22 cellular contexts compared by ENCODE assay signal in genomic region chr1:244082969-244083368, GRCh38. TPM values are rescaled to one million over a fixed set of nuclear protein-coding genes. Genes with fewer than 3 reads are reported as not detected.
A peak's percentile ranks its signal among the peaks of the same experiment; 100 is the strongest.
DNase-seq lines count a peak whose midpoint lies in the region; ATAC-seq, FAIRE-seq and TF ChIP-seq lines count a peak whose summit lies in the region.
"Had no signal": no experiment of that assay in that cellular context is flagged by ENCODE, and none has a peak within 500 bp of the region (broad histone marks: within the 10 kb centered on the region; RNA-seq: fewer than 3 reads in every experiment).

No MANE protein-coding gene starts in this region.

- intact Hi-C loops in esophagus muscularis mucosa (cut with DNase I), result no loop called here
- intact Hi-C loops in pancreas (cut with DNase I), result no loop called here

- POLR2A ChIA-PET in HEK293 (lab: Yijun Ruan, JAX) (no interaction called here), H1 (lab: Charles Lee; ENCODE audit: partially characterized antibody) (interaction anchor here (1.0 kb wide), 1 partner anchor 9 kb away, joined by 3 read pairs; no protein-coding TSS in a partner anchor)

- H3K23ac ChIP-seq in H1 (ENCODE audit: insufficient read length) (no peak overlapping the region), neuronal stem cell (ENCODE audit: low read depth, low read length, poor library complexity) (no peak overlapping the region)

- TF ChIP-seq POLR2A in H1 (IDR thresholded peaks at IDR 0.05; ENCODE audit: control extremely low read depth in 1 of 2, low read depth in 2 of 2, low read length in 2 of 2) (no peak), esophagus muscularis mucosa (IDR thresholded peaks at IDR 0.05; ENCODE audit: low read depth) (no peak)

- H3K18ac ChIP-seq in H1 (ENCODE audit: extremely low read depth, low read length) (no peak overlapping the region), neuronal stem cell (ENCODE audit: low read length) (no peak overlapping the region)

- H3K4me1 ChIP-seq in HEK293 (ENCODE audit: control insufficient read depth, insufficient read depth, low read length) (no peaks in the 10 kb centered on the region), H1 (replicated peaks in 1 of 4; ENCODE audit: control insufficient read depth in 3 of 4, insufficient read depth in 4 of 4, low read length in 3 of 4) (no peaks in the 10 kb centered on the region), esophagus muscularis mucosa (no peaks in the 10 kb centered on the region), neuronal stem cell (ENCODE audit: control insufficient read depth in 2 of 2, insufficient read depth in 1 of 2, low read depth in 1 of 2, low read length in 2 of 2) (peaks cover 0 to 4% of the 10 kb centered on the region in 2 donors), pancreas (no peaks in the 10 kb centered on the region)
- H3K4me1 ChIP-seq: A549, Caco-2 had no signal

- CTCF ChIA-PET in HEK293 (lab: Yijun Ruan, JAX), result no interaction called here
- CTCF ChIA-PET in H1 (lab: Charles Lee; ENCODE audit: partially characterized antibody), result no interaction called here

- H3K56ac ChIP-seq in H1 (replicated peaks; ENCODE audit: insufficient read length, low read depth, low read length), result no peak overlapping the region

- H3K36me3 ChIP-seq in HEK293 (ENCODE audit: control insufficient read depth in 2 of 2, insufficient read depth in 1 of 2, low read length in 2 of 2) (no peaks in the 10 kb centered on the region), H1 (ENCODE audit: control insufficient read depth in 2 of 4, insufficient read depth in 4 of 4, low read length in 3 of 4) (no peaks in the 10 kb centered on the region), esophagus muscularis mucosa (no peaks in the 10 kb centered on the region), neuronal stem cell (replicated peaks in 1 of 2; ENCODE audit: control insufficient read depth in 2 of 2, insufficient read depth in 2 of 2, low read length in 2 of 2) (no peaks in the 10 kb centered on the region), pancreas (no peaks in the 10 kb centered on the region)
- H3K36me3 ChIP-seq: BLaER1 treated with 17β-estradiol and CSF1 and Interleukin-3, amounts not matched to agents 10 nM and 100 nM had no signal

- no peak for ATAC-seq in HG03354 (IDR thresholded peaks at IDR 0.05; ENCODE audit: poor library complexity, severe bottlenecking, unreplicated experiment)
- no peak for ATAC-seq in pancreas
- ATAC-seq: A549; CD8-positive, alpha-beta T cell had no signal

- no peaks in the 10 kb centered on the region for H4K20me1 ChIP-seq in H1 (replicated peaks in 1 of 2; ENCODE audit: control insufficient read depth in 1 of 2, insufficient read depth in 2 of 2, low read length in 2 of 2)
- H4K20me1 ChIP-seq: BLaER1 treated with 17β-estradiol and CSF1 and Interleukin-3, amounts not matched to agents 10 nM and 100 nM had no signal

- no peaks in the 10 kb centered on the region for H3K9me3 ChIP-seq in HEK293 (ENCODE audit: control insufficient read depth, insufficient read depth, low read depth, low read length)
- no peaks in the 10 kb centered on the region; a peak in 1 of 4 replicates for H3K9me3 ChIP-seq in H1 (ENCODE audit: insufficient read depth in 2 of 2, low read depth in 1 of 2, low read length in 1 of 2)
- H3K9me3 ChIP-seq in esophagus muscularis mucosa, result peaks cover 0 to 16% (median 6%) of the 10 kb centered on the region in 4 donors
- peaks cover 0 to 11% of the 10 kb centered on the region in 2 donors for H3K9me3 ChIP-seq in neuronal stem cell (replicated peaks in 1 of 2; ENCODE audit: control insufficient read depth in 2 of 2, insufficient read depth in 1 of 2, low read depth in 1 of 2, low read length in 2 of 2)
- H3K9me3 ChIP-seq in pancreas, result no peaks in the 10 kb centered on the region
- H3K9me3 ChIP-seq: Caco-2 had no signal

- H4K8ac ChIP-seq in H1 (ENCODE audit: extremely low read depth, insufficient read depth, low read length) (no peak overlapping the region), neuronal stem cell (ENCODE audit: low read depth, low read length) (no peak overlapping the region)

- H3K9ac ChIP-seq in H1 (replicated peaks in 1 of 4; ENCODE audit: extremely low read depth in 1 of 4, low read depth in 3 of 4, low read length in 3 of 4) (no peak overlapping the region), neuronal stem cell (ENCODE audit: low read depth, low read length, poor library complexity) (no peak overlapping the region)
- H3K9ac ChIP-seq: BLaER1 treated with 17β-estradiol and CSF1 and Interleukin-3, amounts not matched to agents 10 nM and 100 nM had no signal

- no peak overlapping the region for H3K4me2 ChIP-seq in H1 (ENCODE audit: insufficient read depth in 1 of 2, low read depth in 2 of 2, low read length in 2 of 2)
- H3K4me2 ChIP-seq in neuronal stem cell (ENCODE audit: insufficient read depth, low read length, poor library complexity, severe bottlenecking), result no peak overlapping the region
- H3K4me2 ChIP-seq: A549; BLaER1 treated with 17β-estradiol and CSF1 and Interleukin-3, amounts not matched to agents 10 nM and 100 nM had no signal

- H3K23me2 ChIP-seq in H1 (ENCODE audit: low read depth, low read length), result no peaks in the 10 kb centered on the region; the same call in 1 of the 2 replicates

- DNase-seq in H1 (ENCODE audit: low read depth in 1 of 2, low spot score in 2 of 2) (no peak), esophagus muscularis mucosa (ENCODE audit: extremely low spot score) (peak; percentile 31), neuronal stem cell (ENCODE audit: low spot score) (no peak), GM19239 (ENCODE audit: insufficient read length, low spot score) (no peak), pancreas (no peak), NCI-H82 (lab: John Stamatoyannopoulos, UW) (no peak)
- DNase-seq: AML-193; Caco-2; Calu3; CD4-positive, alpha-beta T cell; CD8-positive, alpha-beta T cell; DMS79 treated with DMSO at 0.1 percent for 48 hours; GF-D8 had no signal

- H2BK15ac ChIP-seq in H1 (ENCODE audit: low read length) (no peak overlapping the region), neuronal stem cell (ENCODE audit: low read length) (peak overlapping the region; percentile 35)

- TF ChIP-seq CTCF in HEK293 (tag by site-specific recombination; IDR thresholded peaks at IDR 0.05) (no peak), H1 (IDR thresholded peaks at IDR 0.05; ENCODE audit: control extremely low read depth in 1 of 3, insufficient read depth in 1 of 3, low read depth in 1 of 3, low read length in 3 of 3) (no peak), esophagus muscularis mucosa (IDR thresholded peaks at IDR 0.05) (no peak), pancreas (IDR thresholded peaks at IDR 0.05) (no peak)

- H3K14ac ChIP-seq in H1 (ENCODE audit: insufficient read length) (no peak overlapping the region), neuronal stem cell (ENCODE audit: low read length) (no peak overlapping the region)

- H2BK20ac ChIP-seq in H1 (ENCODE audit: low read length), result no peak overlapping the region

- H3K27ac ChIP-seq in HEK293 (ENCODE audit: extremely low read depth, low read depth, low read length), result no peak overlapping the region
- no peak overlapping the region for H3K27ac ChIP-seq in H1 (ENCODE audit: low read depth, low read length)
- H3K27ac ChIP-seq in esophagus muscularis mucosa (replicated peaks in 1 of 4), result no peak overlapping the region
- no peak overlapping the region for H3K27ac ChIP-seq in neuronal stem cell (replicated peaks; ENCODE audit: low read length)
- no peak overlapping the region for H3K27ac ChIP-seq in pancreas
- H3K27ac ChIP-seq: 22Rv1; A549; BLaER1 treated with 17β-estradiol and CSF1 and Interleukin-3, amounts not matched to agents 10 nM and 100 nM; C4-2B had no signal

- 0 out of 2 replicates have a peak overlapping the region, but pooled peaks have one; percentile 45 for H2BK12ac ChIP-seq in H1 (ENCODE audit: low read depth, low read length)
- no peak overlapping the region for H2BK12ac ChIP-seq in neuronal stem cell (ENCODE audit: low read length)

- H2AK5ac ChIP-seq in H1 (ENCODE audit: low read depth, low read length) (no peak overlapping the region), neuronal stem cell (ENCODE audit: low read depth, low read length) (peak overlapping the region; percentile 25)

- TF ChIP-seq EP300 in H1 (IDR thresholded peaks at IDR 0.05; ENCODE audit: borderline replicate concordance in 1 of 2, low read depth in 2 of 2, low read length in 2 of 2) (no peak), esophagus muscularis mucosa (IDR thresholded peaks at IDR 0.05) (no peak)

- H3K4ac ChIP-seq in H1 (replicated peaks; ENCODE audit: insufficient read length, low read depth, low read length), result no peak overlapping the region
- H3K4ac ChIP-seq in neuronal stem cell (ENCODE audit: low read length), result no peak overlapping the region

- WGBS in H1 (ENCODE audit: extremely low coverage in 1 of 2, insufficient coverage in 1 of 2, insufficient read length in 1 of 2, insufficient replicate concordance in 2 of 2, low coverage in 1 of 2, low lambda C conversion rate in 2 of 2, missing lambda C conversion rate in 1 of 2), 2 experiments, result 90% methylated on average over 2 of the region's 3 CpGs; no CpG with 5 or more reads in 1 of the 2 experiments
- 86% methylated on average over 3 of the region's 3 CpGs for WGBS in esophagus muscularis mucosa
- no CpG with 5 or more reads among the region's 3 CpGs for WGBS in neuronal stem cell (ENCODE audit: extremely low coverage in 2 of 2, insufficient read length in 2 of 2, insufficient replicate concordance in 1 of 2), 2 donors
- 79 to 83% methylated on average over 3 of the region's 3 CpGs for WGBS in pancreas, 2 donors

- H3K79me1 ChIP-seq in H1 (ENCODE audit: low read depth, low read length) (no peaks in the 10 kb centered on the region), neuronal stem cell (ENCODE audit: low read depth, low read length) (no peaks in the 10 kb centered on the region)

- H2BK5ac ChIP-seq in H1 (ENCODE audit: low read depth, low read length) (no peak overlapping the region), neuronal stem cell (ENCODE audit: low read length) (no peak overlapping the region)

- H2BK120ac ChIP-seq in H1 (replicated peaks; ENCODE audit: low read depth, low read length), result no peak overlapping the region
- H2BK120ac ChIP-seq in neuronal stem cell (ENCODE audit: low read depth, low read length), result no peak overlapping the region

- H2AFZ ChIP-seq in H1 (ENCODE audit: low read length) (no peak overlapping the region), neuronal stem cell (ENCODE audit: low read length) (no peak overlapping the region)

- no peak for TF ChIP-seq RAD21 in H1 (IDR thresholded peaks at IDR 0.05 in 1 of 2, conservative IDR thresholded peaks at IDR 0.05 in 1 of 2; ENCODE audit: low read depth in 2 of 2, low read length in 2 of 2)

- H3K27me3 ChIP-seq in H1 (replicated peaks in 1 of 4; ENCODE audit: control insufficient read depth in 3 of 4, extremely low read depth in 1 of 4, insufficient read depth in 3 of 4, low read length in 3 of 4), result no peaks in the 10 kb centered on the region
- peaks cover 0 to 4% (median 0%) of the 10 kb centered on the region in 4 donors for H3K27me3 ChIP-seq in esophagus muscularis mucosa
- H3K27me3 ChIP-seq in neuronal stem cell (ENCODE audit: control insufficient read depth in 3 of 3, insufficient read depth in 3 of 3, low read depth in 1 of 3, low read length in 3 of 3), result no peaks in the 10 kb centered on the region
- no peaks in the 10 kb centered on the region for H3K27me3 ChIP-seq in pancreas
- H3K27me3 ChIP-seq: BLaER1 treated with 17β-estradiol and CSF1 and Interleukin-3, amounts not matched to agents 10 nM and 100 nM had no signal

- FAIRE-seq in H1 (lab: Jason Lieb, UNC), result no peak
- FAIRE-seq in GM19239 (lab: Jason Lieb, UNC), result no peak
- no peak for FAIRE-seq in pancreas (lab: Jason Lieb, UNC)
- FAIRE-seq: A549, D721Med, G401.6, GM12891 had no signal

- H3K4me3 ChIP-seq in HEK293 (ENCODE audit: low read depth, low read length) (no peak overlapping the region), H1 (ENCODE audit: extremely low read depth in 1 of 4, insufficient read depth in 2 of 4, low read depth in 3 of 4, low read length in 4 of 4) (no peak overlapping the region), esophagus muscularis mucosa (no peak overlapping the region), neuronal stem cell (ENCODE audit: low read length in 2 of 2) (peak overlapping the region in 1 of 2 donors; percentile 36), pancreas (no peak overlapping the region)
- H3K4me3 ChIP-seq: A549; BLaER1 treated with 17β-estradiol and CSF1 and Interleukin-3, amounts not matched to agents 10 nM and 100 nM had no signal

- no peak overlapping the region for H4K5ac ChIP-seq in H1 (ENCODE audit: insufficient read length, low read depth, low read length)

- H4K91ac ChIP-seq in H1 (replicated peaks; ENCODE audit: insufficient read length, low read length) (no peak overlapping the region), neuronal stem cell (ENCODE audit: low read depth, low read length, poor library complexity) (no peak overlapping the region)

- no peaks in the 10 kb centered on the region for H3K79me2 ChIP-seq in H1 (ENCODE audit: control insufficient read depth in 1 of 2, insufficient read depth in 2 of 2, low read length in 2 of 2)

RNA-seq across cellular contexts. Expression of gene ZBTB18, which starts 31.9 kb away (rescaled TPM):
- 14.0 and 14.4 TPM in 2 replicates for total RNA-seq in H1 (2021; fragmentation: NEBNext Ultra II Directional; extraction: Animal tissue kit (Norgen Biotek cat#: 25700))
- polyA plus RNA-seq in H1 (2011; rRNA removed) (8.2 and 8.5 TPM in 2 replicates), pancreas (10 to 100 TPM; 12.8 to 14.5 TPM)
- 8.6 TPM for polyA plus RNA-seq in H1 (2011; cell fraction: cytosol; rRNA removed)
- 17.3 TPM for polyA plus RNA-seq in H1 (2011; cell fraction: nucleus; rRNA removed)
- polyA plus RNA-seq in H1 (2012, experiment 1 of 2), result 7.3 to 9.6 TPM (median 8.3 TPM) in 4 replicates
- polyA plus RNA-seq in H1 (2012, experiment 2 of 2), result 2.0 TPM
- polyA plus RNA-seq in H1 (2013, experiment 1 of 2), result 7.5 TPM
- polyA plus RNA-seq in H1 (2013, experiment 2 of 2), result 7.2 TPM
- polyA minus RNA-seq in H1 (2011; rRNA and poly(A)+ RNA removed), result 14.2 and 15.0 TPM in 2 replicates
- polyA minus RNA-seq in H1 (2011; cell fraction: cytosol; rRNA and poly(A)+ RNA removed), result 11.5 TPM
- polyA minus RNA-seq in H1 (2011; cell fraction: nucleus; rRNA and poly(A)+ RNA removed), result 8.1 TPM
- total RNA-seq in esophagus muscularis mucosa (10 to 100 TPM; 15.0 to 23.7 (median 18.2) TPM), pancreas (10 to 100 TPM; 13.7 to 18.5 (median 15.1) TPM)
- 29.1 TPM for polyA plus RNA-seq in neuronal stem cell (2013, experiment 1 of 2)
- 30.0 TPM for polyA plus RNA-seq in neuronal stem cell (2013, experiment 2 of 2)
